8 cellular contexts compared by ENCODE assay signal in genomic region chr11:66100272-66101037, GRCh38. TPM values are rescaled to one million over a fixed set of nuclear protein-coding genes. Genes with fewer than 3 reads are reported as not detected.
DNase-seq lines count a peak whose midpoint lies in the region; ATAC-seq and TF ChIP-seq lines count a peak whose summit lies in the region.

No MANE protein-coding gene starts in this region.

- peaks cover 0 to 46% (median 15%) of the 10 kb centered on the region in 12 donors for H3K4me1 ChIP-seq in heart left ventricle

- ATAC-seq in HG02610 (IDR thresholded peaks at IDR 0.05; ENCODE audit: unreplicated experiment) (peak; percentile 54), heart left ventricle (peak; percentile 65 to 95 (median 90)), GM19467 (IDR thresholded peaks at IDR 0.05; ENCODE audit: unreplicated experiment) (no peak)
- ATAC-seq in activated T-cell treated with anti-CD3 and anti-CD28 coated beads, Interleukin-2, amount 50 U/mL, for 4 hours = peak; percentile 87 to 88

- no peak for TF ChIP-seq CTCF in heart left ventricle (IDR thresholded peaks at IDR 0.05)
- TF ChIP-seq CTCF in Calu3 (IDR thresholded peaks at IDR 0.05; ENCODE audit: unreplicated experiment) = no peak

- no peaks in the 10 kb centered on the region for H3K27me3 Mint-ChIP-seq in activated T-cell treated with anti-CD3 and anti-CD28 coated beads, Interleukin-2, amount 50 U/mL, for 4 hours (ENCODE audit: low read depth)
- H3K27me3 Mint-ChIP-seq in Calu3 (ENCODE audit: unreplicated experiment) = no peaks in the 10 kb centered on the region

- H3K27ac Mint-ChIP-seq in Calu3 (ENCODE audit: unreplicated experiment) = no peak overlapping the region

- intact Hi-C loops in heart left ventricle (cut with DNase I) (no loop called here), Calu3 (cut with micrococcal nuclease; ENCODE audit: unreplicated experiment) (no loop called here)

- peak overlapping the region in 2 of 12 donors; percentile 9 to 67 for H3K27ac ChIP-seq in heart left ventricle

- CTCF ChIA-PET in Calu3 (lab: Charles Lee) = interaction anchor here (0.6 kb wide), 2 partner anchors 19 to 143 kb away, joined by 5 to 6 read pairs; no protein-coding TSS in a partner anchor

- no peaks in the 10 kb centered on the region for H3K9me3 ChIP-seq in heart left ventricle

- 31 to 44% (median 34%) methylated on average over 13 to 14 of the region's 14 CpGs for whole genome bisulfite sequencing in heart left ventricle, 4 donors

- BruUV-seq in Calu3 (replicated peaks; lab: Mats Ljungman, UMichigan) = no TSS peak

- H3K36me3 Mint-ChIP-seq in activated T-cell treated with anti-CD3 and anti-CD28 coated beads, Interleukin-2, amount 50 U/mL, for 4 hours (ENCODE audit: insufficient read depth) = peaks cover 6% of the 10 kb centered on the region
- no peaks in the 10 kb centered on the region for H3K36me3 Mint-ChIP-seq in Calu3 (ENCODE audit: insufficient read depth, unreplicated experiment)

- in situ Hi-C loops in Caki2 (cut with HindIII; ENCODE audit: low pct_unique_long_range_greater_than_20kb, low sequenced_read_pairs) = no loop called here

- peak; percentile 70 for DNase-seq in Caki2 (ENCODE audit: low read depth)
- peak; percentile 85 for DNase-seq in NCI-H69 (lab: John Stamatoyannopoulos, UW)
- peak; percentile 40 for DNase-seq in activated T-cell treated with anti-CD3 and anti-CD28 coated beads, Interleukin-2, amount 50 U/mL, for 4 hours
- DNase-seq in heart left ventricle = peak; percentile 68 to 86 (median 78)
- DNase-seq in stimulated activated CD4-positive, alpha-beta T cell treated with anti-CD3 and anti-CD28 coated beads, Interleukin-15, amount 100 ng/mL, for 1 hour (ENCODE audit: low read depth in 1 of 2, low spot score in 1 of 2) = peak; percentile 22 to 39
- DNase-seq in Calu3 = no peak

- H3K9me3 Mint-ChIP-seq in activated T-cell treated with anti-CD3 and anti-CD28 coated beads, Interleukin-2, amount 50 U/mL, for 4 hours = no peaks in the 10 kb centered on the region
- no peaks in the 10 kb centered on the region for H3K9me3 Mint-ChIP-seq in Calu3 (ENCODE audit: low read depth, unreplicated experiment)

- peaks cover 64% of the 10 kb centered on the region for H3K4me1 Mint-ChIP-seq in activated T-cell treated with anti-CD3 and anti-CD28 coated beads, Interleukin-2, amount 50 U/mL, for 4 hours (ENCODE audit: low read depth)
- no peaks in the 10 kb centered on the region for H3K4me1 Mint-ChIP-seq in Calu3 (ENCODE audit: low read depth, unreplicated experiment)

- no peaks in the 10 kb centered on the region for H3K27me3 ChIP-seq in heart left ventricle

- no peaks in the 10 kb centered on the region for H3K36me3 ChIP-seq in heart left ventricle

- no peak for TF ChIP-seq POLR2A in heart left ventricle (IDR thresholded peaks at IDR 0.05)

- peak overlapping the region; percentile 79 for H3K4me3 Mint-ChIP-seq in activated T-cell treated with anti-CD3 and anti-CD28 coated beads, Interleukin-2, amount 50 U/mL, for 4 hours
- no peak overlapping the region for H3K4me3 Mint-ChIP-seq in Calu3 (ENCODE audit: low read depth, unreplicated experiment)

- peak overlapping the region in 1 of 12 donors; percentile 39 for H3K4me3 ChIP-seq in heart left ventricle

RNA-seq across cellular contexts. Expression of gene PACS1, which starts 30.4 kb away (rescaled TPM):
- 4.2 and 15.9 TPM in 2 replicates for total RNA-seq in Caki2 (2014; rRNA removed; shearing (Covaris generic); ENCODE audit: low replicate concordance)
- total RNA-seq in activated T-cell treated with anti-CD3 and anti-CD28 coated beads, Interleukin-2, amount 50 U/mL, for 4 hours = 10 to 100 TPM; 43.4 to 46.3 (median 44.8) TPM
- total RNA-seq in heart left ventricle = 100 to 1,000 TPM in 3 of 9 donors, 10 to 100 TPM in 6; 39.2 to 151 (median 90.4) TPM
- polyA plus RNA-seq in heart left ventricle = 10 to 100 TPM; 30.6 to 40.2 TPM
- total RNA-seq in Calu3 (2022) = 44.7 and 47.9 TPM in 2 replicates

RNA-seq across cellular contexts. Expression of gene SF3B2, which starts 48.3 kb away (rescaled TPM):
- 191 and 216 TPM in 2 replicates for total RNA-seq in Caki2 (2014; rRNA removed; shearing (Covaris generic); ENCODE audit: low replicate concordance)
- total RNA-seq in activated T-cell treated with anti-CD3 and anti-CD28 coated beads, Interleukin-2, amount 50 U/mL, for 4 hours = 100 to 1,000 TPM; 368 to 384 (median 376) TPM
- total RNA-seq in heart left ventricle (10 to 100 TPM; 69.8 to 92.9 (median 79.6) TPM), Calu3 (2022) (167 and 173 TPM in 2 replicates)
- polyA plus RNA-seq in heart left ventricle = 100 to 1,000 TPM in 1 of 2 donors, 10 to 100 TPM in 1; 43.5 to 106 TPM

RNA-seq across cellular contexts. Expression of gene GAL3ST3, which starts 51.5 kb away (rescaled TPM):
- not detected in 2 replicates for total RNA-seq in Caki2 (2014; rRNA removed; shearing (Covaris generic); ENCODE audit: low replicate concordance)
- not detected for total RNA-seq in activated T-cell treated with anti-CD3 and anti-CD28 coated beads, Interleukin-2, amount 50 U/mL, for 4 hours
- total RNA-seq in heart left ventricle = 1 to 10 TPM in 8 of 9 donors, under 1 TPM in 1; 0.96 to 4.9 (median 2.4) TPM
- 1 to 10 TPM in 1 of 2 donors, under 1 TPM in 1; 0.08 to 1.1 TPM for polyA plus RNA-seq in heart left ventricle
- total RNA-seq in Calu3 (2022) = not detected in 2 replicates
